21 cellular contexts compared by ENCODE assay signal in genomic region chr5:156584856-156585255, GRCh38.
A peak's percentile ranks its signal among the peaks of the same experiment; 100 is the strongest.
DNase-seq lines count a peak whose midpoint lies in the region; ATAC-seq, FAIRE-seq and TF ChIP-seq lines count a peak whose summit lies in the region.
"Had no signal": no experiment of that assay in that cellular context is flagged by ENCODE, and none has a peak within 500 bp of the region (broad histone marks: within the 10 kb centered on the region; RNA-seq: fewer than 3 reads in every experiment).

No MANE protein-coding gene starts in this region.

- H3K27ac ChIP-seq in right cardiac atrium (ENCODE audit: low read length): peak overlapping the region; percentile 64
- peak overlapping the region in 3 of 4 donors; percentile 44 to 62 (median 44) for H3K27ac ChIP-seq in transverse colon
- no peak overlapping the region for H3K27ac ChIP-seq in pancreas
- H3K27ac ChIP-seq: lower lobe of right lung, WERI-Rb-1 had no signal

- H3K27me3 ChIP-seq in adipocyte (replicated peaks; ENCODE audit: control insufficient read depth, insufficient read depth, low read length) (no peaks in the 10 kb centered on the region), right cardiac atrium (ENCODE audit: control insufficient read depth, insufficient read depth) (no peaks in the 10 kb centered on the region), transverse colon (no peaks in the 10 kb centered on the region), pancreas (no peaks in the 10 kb centered on the region)

- no peak for TF ChIP-seq POLR2A in transverse colon (IDR thresholded peaks at IDR 0.05)

- intact Hi-C loops in right cardiac atrium (cut with DNase I): no loop called here
- intact Hi-C loops in transverse colon (cut with DNase I; ENCODE audit: low total_unique reads): no loop called here
- intact Hi-C loops in pancreas (cut with DNase I): no loop called here

- no peak for TF ChIP-seq CTCF in transverse colon (IDR thresholded peaks at IDR 0.05)
- TF ChIP-seq CTCF in pancreas (IDR thresholded peaks at IDR 0.05): no peak

- no peak for TF ChIP-seq EP300 in transverse colon (IDR thresholded peaks at IDR 0.05; ENCODE audit: low read depth)

- H3K9me3 ChIP-seq in adipocyte (ENCODE audit: control insufficient read depth, low read length) (peaks cover 4% of the 10 kb centered on the region), right cardiac atrium (ENCODE audit: control insufficient read depth, low read length) (no peaks in the 10 kb centered on the region), transverse colon (no peaks in the 10 kb centered on the region), pancreas (no peaks in the 10 kb centered on the region)
- H3K9me3 ChIP-seq: lower lobe of right lung had no signal

- no peak for FAIRE-seq in pancreas (lab: Jason Lieb, UNC)
- FAIRE-seq: bronchial epithelial cell, HTR-8/SVneo had no signal

- DNase-seq in NCI-H446 treated with DMSO at 0.1 percent for 48 hours (lab: John Stamatoyannopoulos, UW) (peak; percentile 41), NCI-H446 (lab: John Stamatoyannopoulos, UW) (no peak), adipocyte (ENCODE audit: low read depth) (peak; percentile 15), right cardiac atrium (peak in 1 of 3 donors; percentile 37), transverse colon (no peak), pancreas (no peak), NCI-H1694 treated with DMSO at 0.1 percent for 48 hours (lab: John Stamatoyannopoulos, UW) (no peak)
- DNase-seq in activated CD4-positive, alpha-beta T cell treated with anti-CD3 and anti-CD28 coated beads for 48 hours: no peak
- DNase-seq: activated CD8-positive, alpha-beta T cell treated with anti-CD3 and anti-CD28 coated beads, Interleukin-2, amount 10 ng/mL, durations not matched to agents 7 days and 5 days; activated naive CD8-positive, alpha-beta T cell treated with anti-CD3 and anti-CD28 coated beads for 36 hours; CD8-positive, alpha-beta memory T cell; effector CD4-positive, alpha-beta T cell; H7; lower lobe of right lung; naive thymus-derived CD4-positive, alpha-beta T cell; stimulated activated naive CD4-positive, alpha-beta T cell treated with Interleukin-2 at 50 U/mL for 16 hours; T-helper 1 cell; WERI-Rb-1 had no signal

- H3K36me3 ChIP-seq in adipocyte (ENCODE audit: control insufficient read depth, insufficient read depth, low read length, severe bottlenecking): peaks cover under 1% of the 10 kb centered on the region
- H3K36me3 ChIP-seq in transverse colon: no peaks in the 10 kb centered on the region
- H3K36me3 ChIP-seq in pancreas: no peaks in the 10 kb centered on the region
- H3K36me3 ChIP-seq: lower lobe of right lung, WERI-Rb-1 had no signal

- H3K4me3 ChIP-seq in adipocyte (ENCODE audit: low read length) (no peak overlapping the region), right cardiac atrium (ENCODE audit: low read length) (no peak overlapping the region), transverse colon (no peak overlapping the region), pancreas (no peak overlapping the region)
- H3K4me3 ChIP-seq: GM12878, lower lobe of right lung had no signal

- in situ Hi-C loops in transverse colon (cut with MboI; ENCODE audit: low pct_ligation_motif_present in 1 of 4, low pct_unique_long_range_greater_than_20kb in 1 of 4, low sequenced_read_pairs in 3 of 4): no loop called here

- peaks cover 5% of the 10 kb centered on the region for H3K4me1 ChIP-seq in adipocyte (ENCODE audit: control insufficient read depth, insufficient read depth, low read length)
- H3K4me1 ChIP-seq in right cardiac atrium (ENCODE audit: control insufficient read depth, insufficient read depth, low read length): peaks cover 6% of the 10 kb centered on the region
- H3K4me1 ChIP-seq in transverse colon: peaks cover 0 to 11% (median 5%) of the 10 kb centered on the region in 4 donors
- H3K4me1 ChIP-seq in pancreas: no peaks in the 10 kb centered on the region
- H3K4me1 ChIP-seq: lower lobe of right lung had no signal

- H3K9ac ChIP-seq in adipocyte (ENCODE audit: low read length): no peak overlapping the region

- peak in 1 of 2 donors; percentile 62 for ATAC-seq in right cardiac atrium
- ATAC-seq in pancreas: no peak
- ATAC-seq: activated CD8-positive, alpha-beta T cell treated with anti-CD3 and anti-CD28 coated beads, Interleukin-2, amount 10 ng/mL, durations not matched to agents 7 days and 5 days; GM12878; naive thymus-derived CD4-positive, alpha-beta T cell had no signal

Comparison
In these comparisons a context has a peak if more than half of its experiments do, and no peak if none do; other contexts are left out.
1. DNase-seq: peak in NCI-H446 treated with DMSO at 0.1 percent for 48 hours (single experiment) and adipocyte (single experiment); none in NCI-H446 (0 of 2), transverse colon (single experiment), activated CD4-positive, alpha-beta T cell treated with anti-CD3 and anti-CD28 coated beads for 48 hours (single experiment), pancreas (0 of 6) and NCI-H1694 treated with DMSO at 0.1 percent for 48 hours (single experiment).
2. H3K27ac ChIP-seq: peak in right cardiac atrium (single experiment) and transverse colon (3 of 4); none in pancreas (0 of 4).